ENCODE assay signal across 11 cellular contexts in genomic region chr10:76035728-76036409, GRCh38.
A peak's percentile ranks its signal among the peaks of the same experiment; 100 is the strongest.
DNase-seq lines count a peak whose midpoint lies in the region; ATAC-seq, FAIRE-seq and TF ChIP-seq lines count a peak whose summit lies in the region.
"Had no signal": no experiment of that assay in that cellular context is flagged by ENCODE, and none has a peak within 500 bp of the region (broad histone marks: within the 10 kb centered on the region; RNA-seq: fewer than 3 reads in every experiment).

No MANE protein-coding gene starts in this region.

- H4K20me1 ChIP-seq in HCT116 (ENCODE audit: insufficient read depth) (no peaks in the 10 kb centered on the region), K562 (replicated peaks; ENCODE audit: control insufficient read depth, insufficient read depth, low read length) (no peaks in the 10 kb centered on the region)

- no peak for FAIRE-seq in K562 (lab: Jason Lieb, UNC)
- no peak for FAIRE-seq in kidney (lab: Jason Lieb, UNC)
- FAIRE-seq: GM12878 had no signal

- 1% methylated on average over 11 of the region's 17 CpGs for WGBS in K562 (ENCODE audit: insufficient coverage, low coverage, missing lambda C conversion rate)
- WGBS in suprapubic skin, result 36% methylated on average over 17 of the region's 17 CpGs

- H3K27ac ChIP-seq in HCT116 (ENCODE audit: low read depth, low read length), result no peak overlapping the region
- no peak overlapping the region for H3K27ac ChIP-seq in K562 (ENCODE audit: extremely low read depth, low read depth, low read length)
- H3K27ac ChIP-seq in kidney (ENCODE audit: low read depth in 2 of 2, low read length in 2 of 2), result peak overlapping the region; percentile 61 to 79
- no peak overlapping the region for H3K27ac ChIP-seq in skeletal muscle tissue (ENCODE audit: low read depth, low read length)
- H3K27ac ChIP-seq in suprapubic skin, result no peak overlapping the region
- H3K27ac ChIP-seq: HL-60 had no signal

- in situ Hi-C loops in K562 (cut with MboI), result no loop called here

- POLR2A ChIA-PET in HCT116 (lab: Charles Lee) (interaction anchor here (1.3 to 1.7 kb wide), 2 partner anchors 8 to 634 kb away, joined by 3 to 17 read pairs; partner anchors contain the start of gene ZNF503), K562 (lab: Yijun Ruan, JAX) (interaction anchor here (0.5 to 1.2 kb wide), 3 partner anchors 15 to 582 kb away, joined by 3 read pairs; no protein-coding TSS in a partner anchor)

- no peaks in the 10 kb centered on the region for H3K9me2 ChIP-seq in HCT116 (ENCODE audit: insufficient read depth)

- no peak for TF ChIP-seq POLR2A in HCT116 (IDR thresholded peaks at IDR 0.05; ENCODE audit: borderline replicate concordance, extremely low read depth, insufficient read depth, insufficient read length)
- no peak for TF ChIP-seq POLR2A in K562 (conservative IDR thresholded peaks at IDR 0.05)
- TF ChIP-seq POLR2A in suprapubic skin (IDR thresholded peaks at IDR 0.05), result no peak

- H3K4me3 ChIP-seq in HCT116 (replicated peaks in 1 of 2; ENCODE audit: low read depth in 1 of 2, low read length in 2 of 2), result no peak overlapping the region
- H3K4me3 ChIP-seq in K562, result no peak overlapping the region
- peak overlapping the region; percentile 24 to 43 for H3K4me3 ChIP-seq in kidney (ENCODE audit: low read length in 2 of 2)
- H3K4me3 ChIP-seq in skeletal muscle tissue (ENCODE audit: low read length in 3 of 3), result peak overlapping the region; percentile 31 to 52 (median 51)
- no peak overlapping the region for H3K4me3 ChIP-seq in suprapubic skin
- H3K4me3 ChIP-seq: GM12878 had no signal

- no peaks in the 10 kb centered on the region for H3K36me3 ChIP-seq in HCT116 (ENCODE audit: control insufficient read depth in 1 of 2, insufficient read depth in 2 of 2, low read length in 2 of 2)
- H3K36me3 ChIP-seq in K562 (ENCODE audit: control insufficient read depth, insufficient read depth, low read length), result no peaks in the 10 kb centered on the region
- H3K36me3 ChIP-seq in kidney (ENCODE audit: control insufficient read depth in 1 of 2, insufficient read depth in 2 of 2, low read length in 2 of 2), result no peaks in the 10 kb centered on the region
- no peaks in the 10 kb centered on the region for H3K36me3 ChIP-seq in skeletal muscle tissue (ENCODE audit: control insufficient read depth in 3 of 3, insufficient read depth in 3 of 3, low read length in 3 of 3)
- H3K36me3 ChIP-seq in suprapubic skin, result no peaks in the 10 kb centered on the region

- intact Hi-C loops in HCT116 (cut with micrococcal nuclease), result loop anchor here (1.0 to 10.0 kb wide), 5 partner anchors 267 to 1076 kb away; no protein-coding TSS in a partner anchor
- intact Hi-C loops in K562 (cut with micrococcal nuclease), result loop anchor here (10.0 kb wide), 1 partner anchor 631 kb away; the partner anchor contains the start of gene ZNF503
- intact Hi-C loops in kidney (cut with DNase I), result no loop called here

- DNase-seq in HCT116 (ENCODE audit: low read depth, low spot score), result no peak
- DNase-seq in K562 (ENCODE audit: extremely low read depth in 1 of 4, low spot score in 3 of 4), result no peak
- no peak for DNase-seq in kidney
- no peak for DNase-seq in activated gamma-delta T cell (lab: John Stamatoyannopoulos, UW)
- no peak for DNase-seq in suprapubic skin (ENCODE audit: low spot score in 2 of 2)
- DNase-seq: effector CD8-positive, alpha-beta T cell had no signal

- no peak for TF ChIP-seq RAD21 in HCT116 (IDR thresholded peaks at IDR 0.05; ENCODE audit: low read depth)
- TF ChIP-seq RAD21 in K562 (CRISPR knock-in tag; conservative IDR thresholded peaks at IDR 0.05 in 1 of 2, IDR thresholded peaks at IDR 0.05 in 1 of 2), result no peak

- H3K9ac ChIP-seq in HCT116 (ENCODE audit: low read length) (no peak overlapping the region), K562 (ENCODE audit: insufficient read depth in 1 of 2, low read depth in 2 of 2, low read length in 2 of 2) (no peak overlapping the region), kidney (ENCODE audit: low read length in 2 of 2) (no peak overlapping the region), skeletal muscle tissue (ENCODE audit: low read depth in 1 of 3, low read length in 3 of 3) (no peak overlapping the region)

- no TSS peak for BruUV-seq in HCT116 (replicated peaks; lab: Mats Ljungman, UMichigan)
- no TSS peak for BruUV-seq in K562 (replicated peaks; lab: Mats Ljungman, UMichigan)

- no peaks in the 10 kb centered on the region for H3K9me1 ChIP-seq in K562 (ENCODE audit: control insufficient read depth, insufficient read depth, low read length)

- H3K9me3 ChIP-seq in HCT116 (ENCODE audit: control insufficient read depth in 1 of 2, insufficient read depth in 1 of 2, low read depth in 1 of 2, low read length in 2 of 2) (no peaks in the 10 kb centered on the region), K562 (replicated peaks; ENCODE audit: control insufficient read depth, insufficient read depth, low read depth, low read length) (no peaks in the 10 kb centered on the region; the same call in 1 of the 2 replicates), kidney (ENCODE audit: control insufficient read depth in 1 of 2, low read length in 2 of 2) (peaks cover 2 to 8% of the 10 kb centered on the region in 2 donors), skeletal muscle tissue (ENCODE audit: control insufficient read depth in 3 of 3, low read length in 3 of 3) (peaks cover 0 to 4% (median 0%) of the 10 kb centered on the region in 3 donors), suprapubic skin (no peaks in the 10 kb centered on the region)

- peaks cover 0 to 8% of the 10 kb centered on the region in 2 experiments; a peak in 1 of 4 replicates for H3K4me1 ChIP-seq in HCT116 (ENCODE audit: control insufficient read depth in 1 of 2, insufficient read depth in 2 of 2, low read length in 2 of 2)
- H3K4me1 ChIP-seq in K562 (replicated peaks in 1 of 2; ENCODE audit: control insufficient read depth in 2 of 2, insufficient read depth in 2 of 2, low read length in 2 of 2), result no peaks in the 10 kb centered on the region
- H3K4me1 ChIP-seq in kidney (ENCODE audit: control insufficient read depth in 1 of 2, insufficient read depth in 1 of 2, low read depth in 1 of 2, low read length in 2 of 2), result peaks cover 20 to 23% of the 10 kb centered on the region in 2 donors
- peaks cover 7 to 13% (median 7%) of the 10 kb centered on the region in 3 donors for H3K4me1 ChIP-seq in skeletal muscle tissue (ENCODE audit: control insufficient read depth in 3 of 3, insufficient read depth in 3 of 3, low read length in 3 of 3)
- peaks cover 27% of the 10 kb centered on the region for H3K4me1 ChIP-seq in suprapubic skin

- CTCF ChIA-PET in HCT116 (lab: Charles Lee), result interaction anchor here (0.6 to 3.4 kb wide), 19 partner anchors 10 to 1700 kb away, joined by 3 to 37 read pairs (median 5); partner anchors contain the start of gene ZNF503
- CTCF ChIA-PET in K562 (lab: Yijun Ruan, JAX; ENCODE audit: low intra/inter-chr PET ratio), result interaction anchor here (0.6 kb wide), 1 partner anchor 802 kb away, joined by 3 read pairs; no protein-coding TSS in a partner anchor

- no peak overlapping the region for H3K4me2 ChIP-seq in HCT116 (ENCODE audit: low read length)
- H3K4me2 ChIP-seq in K562 (ENCODE audit: insufficient read depth, low read length), result no peak overlapping the region

- H3K27me3 ChIP-seq in HCT116 (ENCODE audit: insufficient read depth, low read length) (no peaks in the 10 kb centered on the region), K562 (ENCODE audit: control insufficient read depth in 2 of 2, insufficient read depth in 2 of 2, low read length in 2 of 2) (peaks cover 4 to 8% of the 10 kb centered on the region in 2 experiments; a peak in 3 of 5 replicates), skeletal muscle tissue (ENCODE audit: control insufficient read depth in 3 of 3, insufficient read depth in 3 of 3, low read length in 3 of 3) (no peaks in the 10 kb centered on the region), suprapubic skin (no peaks in the 10 kb centered on the region)

- ATAC-seq in HCT116 (peak; percentile 26), K562 (peak; percentile 20; the same call in 1 of the 3 replicates), HG02623 (IDR thresholded peaks at IDR 0.05; ENCODE audit: unreplicated experiment) (no peak)
- ATAC-seq: activated naive CD8-positive, alpha-beta T cell treated with anti-CD3 and anti-CD28 coated beads, Interleukin-2, amount 50 U/mL, for 24 hours had no signal

- no peak overlapping the region for H2AFZ ChIP-seq in HCT116 (ENCODE audit: low read depth, low read length, poor library complexity, severe bottlenecking)
- no peak overlapping the region for H2AFZ ChIP-seq in K562 (ENCODE audit: low read depth, low read length)

- no peak for TF ChIP-seq EP300 in K562 (IDR thresholded peaks at IDR 0.05; ENCODE audit: low read length)
- no peak for TF ChIP-seq EP300 in suprapubic skin (IDR thresholded peaks at IDR 0.05)

- TF ChIP-seq CTCF in HCT116 (IDR thresholded peaks at IDR 0.05 in 2 of 3, conservative IDR thresholded peaks at IDR 0.05 in 1 of 3; ENCODE audit: borderline replicate concordance in 1 of 3, insufficient read depth in 1 of 3, low read depth in 2 of 3, low read length in 2 of 3) (no peak), K562 (IDR thresholded peaks at IDR 0.05 in 2 of 3, conservative IDR thresholded peaks at IDR 0.05 in 1 of 3; ENCODE audit: insufficient read depth in 2 of 3, low read depth in 1 of 3, low read length in 3 of 3) (no peak), kidney (IDR thresholded peaks at IDR 0.05; ENCODE audit: borderline replicate concordance, extremely low read depth, insufficient read depth) (no peak), suprapubic skin (IDR thresholded peaks at IDR 0.05) (no peak)

- H3K79me2 ChIP-seq in HCT116 (ENCODE audit: insufficient read depth, low read length) (no peaks in the 10 kb centered on the region), K562 (ENCODE audit: control insufficient read depth, insufficient read depth, low read length) (no peaks in the 10 kb centered on the region)

- RAD21 ChIA-PET in HCT116 (lab: Charles Lee; ENCODE audit: low non-redundant PET in 1 of 2, low total read pairs in 2 of 2, uncharacterized antibody in 2 of 2, unreplicated experiment in 2 of 2), result no interaction called here

TF ChIP-seq in HCT116, 20 proteins besides CTCF, POLR2A, EP300 and RAD21 (continues in another document):
- TF ChIP-seq, protein P1, sequence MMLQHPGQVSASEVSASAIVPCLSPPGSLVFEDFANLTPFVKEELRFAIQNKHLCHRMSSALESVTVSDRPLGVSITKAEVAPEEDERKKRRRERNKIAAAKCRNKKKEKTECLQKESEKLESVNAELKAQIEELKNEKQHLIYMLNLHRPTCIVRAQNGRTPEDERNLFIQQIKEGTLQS (IDR thresholded peaks at IDR 0.05), result no peak
- no peak for TF ChIP-seq TCF7L2 (IDR thresholded peaks at IDR 0.05; ENCODE audit: borderline replicate concordance, extremely low read depth, insufficient read depth, insufficient read length)

TF ChIP-seq in K562, 482 proteins besides CTCF, POLR2A, EP300 and RAD21:
- TF ChIP-seq U2AF1 (optimal IDR thresholded peaks at IDR 0.05; ENCODE audit: low read depth, low read length), result no peak
- peak; percentile 18; the same call in 1 of the 2 replicates for TF ChIP-seq RFX1 (IDR thresholded peaks at IDR 0.05)

Comparison
In these comparisons a context has a peak if more than half of its experiments do, and no peak if none do; other contexts are left out.
1. H3K27ac ChIP-seq: peak in kidney (2 of 2); none in HCT116 (single experiment), K562 (single experiment), skeletal muscle tissue (single experiment) and suprapubic skin (single experiment).
2. H3K4me3 ChIP-seq: peak in kidney (2 of 2) and skeletal muscle tissue (3 of 3); none in HCT116 (0 of 2), K562 (single experiment) and suprapubic skin (single experiment).